Comparison of ENCODE assay signal across 1 cellular context in genomic region chr14:31456841-31457664, GRCh38.
TF ChIP-seq lines count a peak whose summit lies in the region.

TSS of gene DTD2 (minus strand) at chr14:31457506. CDS start at chr14:31457393, 113 bp downstream.

TF ChIP-seq in K562, 482 proteins besides CTCF, POLR2A, EP300 and RAD21 (continued from another document):
- peak; percentile 75 for TF ChIP-seq SAP30 (IDR thresholded peaks at IDR 0.05; ENCODE audit: borderline replicate concordance, insufficient read depth, low read depth, low read length, poor library complexity, severe bottlenecking)
- TF ChIP-seq GTF3C2 (IDR thresholded peaks at IDR 0.05; ENCODE audit: borderline replicate concordance, extremely low read depth, insufficient read length), result no peak
- no peak for TF ChIP-seq RHOXF2B (CRISPR knock-in tag; conservative IDR thresholded peaks at IDR 0.05)
- TF ChIP-seq ZNF77 (CRISPR knock-in tag; IDR thresholded peaks at IDR 0.05), result no peak
- no peak for TF ChIP-seq ZBTB49 (CRISPR knock-in tag; IDR thresholded peaks at IDR 0.05; ENCODE audit: borderline replicate concordance)
- no peak for TF ChIP-seq HIVEP1 (CRISPR knock-in tag; IDR thresholded peaks at IDR 0.05)
- no peak for TF ChIP-seq ZBED1 (IDR thresholded peaks at IDR 0.05)
- no peak for TF ChIP-seq TSHZ1 (CRISPR knock-in tag; IDR thresholded peaks at IDR 0.05)
- TF ChIP-seq SNRNP70 (optimal IDR thresholded peaks at IDR 0.05; ENCODE audit: low read depth, low read length), result no peak
- no peak for TF ChIP-seq CHD2 (IDR thresholded peaks at IDR 0.05; ENCODE audit: low read depth, low read length)
- peak; percentile 47; the same call in 1 of the 2 replicates for TF ChIP-seq THAP12 (CRISPR knock-in tag; IDR thresholded peaks at IDR 0.05)
- no peak for TF ChIP-seq CHD4 (IDR thresholded peaks at IDR 0.05; ENCODE audit: insufficient read depth, insufficient replicate concordance, low read depth, low read length, poor library complexity, severe bottlenecking)
- TF ChIP-seq MLLT1 (IDR thresholded peaks at IDR 0.05), result peak in 1 of 2 experiments; percentile 36; a peak in 1 of 4 replicates
- no peak for TF ChIP-seq BRF1 (IDR thresholded peaks at IDR 0.05; ENCODE audit: borderline replicate concordance, extremely low read depth, insufficient read length)
- TF ChIP-seq SMAD3 (CRISPR knock-in tag; conservative IDR thresholded peaks at IDR 0.05), result no peak
- no peak for TF ChIP-seq HNRNPH1 (optimal IDR thresholded peaks at IDR 0.05; ENCODE audit: low read depth, low read length)
